In genomic region chr6:12314751-12315150, GRCh38 we compare ENCODE assay signal across 22 cellular contexts. TPM values are rescaled to one million over a fixed set of nuclear protein-coding genes. Genes with fewer than 3 reads are reported as not detected.
DNase-seq lines count a peak whose midpoint lies in the region; ATAC-seq, FAIRE-seq and TF ChIP-seq lines count a peak whose summit lies in the region.
"Had no signal": no experiment of that assay in that cellular context is flagged by ENCODE, and none has a peak within 500 bp of the region (broad histone marks: within the 10 kb centered on the region; RNA-seq: fewer than 3 reads in every experiment).

No MANE protein-coding gene starts in this region.

- H3K27me3 Mint-ChIP-seq in natural killer cell treated with Interleukin-12 subunit alpha and Interleukin-12 subunit beta and Interleukin-15 and Interleukin-18, amount 100 ng/mL, for 72 hours, result peaks cover 7 to 21% of the 10 kb centered on the region in 2 donors
- H3K27me3 Mint-ChIP-seq in endodermal cell (ENCODE audit: insufficient read depth), result peaks cover 7% of the 10 kb centered on the region

- 100% methylated on average over 2 of the region's 5 CpGs; no CpG with 5 or more reads in 1 of the 2 experiments for WGBS in IMR-90 (ENCODE audit: extremely low coverage in 2 of 2, insufficient read length in 1 of 2), 2 experiments
- WGBS in endodermal cell (ENCODE audit: insufficient coverage in 1 of 2, insufficient read length in 1 of 2), 2 experiments, result 69 to 85% methylated on average over 3 to 5 of the region's 5 CpGs
- 86 to 88% methylated on average over 5 of the region's 5 CpGs for WGBS in transverse colon (ENCODE audit: low coverage in 1 of 2), 2 donors
- 88 to 93% (median 90%) methylated on average over 5 of the region's 5 CpGs for WGBS in small intestine, 3 donors

- H3K4me3 ChIP-seq in IMR-90 (ENCODE audit: insufficient read depth, low read depth, low read length) (no peak overlapping the region), breast epithelium (no peak overlapping the region), keratinocyte (ENCODE audit: control insufficient read depth in 2 of 3, extremely low read depth in 1 of 3, insufficient read depth in 2 of 3, low read depth in 1 of 3, low read length in 3 of 3) (no peak overlapping the region), endodermal cell (ENCODE audit: low read length) (no peak overlapping the region), transverse colon (no peak overlapping the region), small intestine (ENCODE audit: low read depth in 1 of 2, low read length in 2 of 2) (no peak overlapping the region)
- H3K4me3 ChIP-seq: heart right ventricle, prostate gland had no signal

- TF ChIP-seq POLR2A in IMR-90 (IDR thresholded peaks at IDR 0.05; ENCODE audit: low read depth, low read length) (no peak), breast epithelium (IDR thresholded peaks at IDR 0.05) (no peak), transverse colon (IDR thresholded peaks at IDR 0.05) (no peak)

- H3K27me3 ChIP-seq in IMR-90 (ENCODE audit: control insufficient read depth, insufficient read depth, low read length), result no peaks in the 10 kb centered on the region
- no peaks in the 10 kb centered on the region for H3K27me3 ChIP-seq in breast epithelium
- H3K27me3 ChIP-seq in keratinocyte (ENCODE audit: control insufficient read depth, extremely low read depth, insufficient read depth, low read length), result no peaks in the 10 kb centered on the region
- H3K27me3 ChIP-seq in endodermal cell (ENCODE audit: control insufficient read depth, insufficient read depth, low read length, poor library complexity, severe bottlenecking), result no peaks in the 10 kb centered on the region
- H3K27me3 ChIP-seq in transverse colon, result no peaks in the 10 kb centered on the region
- no peaks in the 10 kb centered on the region for H3K27me3 ChIP-seq in small intestine (ENCODE audit: control insufficient read depth in 2 of 2, insufficient read depth in 2 of 2, low read length in 2 of 2)
- H3K27me3 ChIP-seq: neutrophil had no signal

- H2AFZ ChIP-seq in IMR-90 (replicated peaks; ENCODE audit: low read length, poor library complexity), result peak overlapping the region; percentile 74
- H2AFZ ChIP-seq in keratinocyte (ENCODE audit: control insufficient read depth, low read length), result no peak overlapping the region

- dilution Hi-C loops in IMR-90 (cut with HindIII; ENCODE audit: low sequenced_read_pairs, unreplicated experiment) (no loop called here), keratinocyte (cut with MboI; ENCODE audit: extremely low pct_ligation_motif_present, low sequenced_read_pairs) (no loop called here)

- H3K14ac ChIP-seq in IMR-90 (replicated peaks; ENCODE audit: low read depth, low read length), result no peak overlapping the region; the same call in 1 of the 2 replicates

- no peak overlapping the region for H3K18ac ChIP-seq in IMR-90 (ENCODE audit: low read depth, low read length)

- no peak for TF ChIP-seq RAD21 in IMR-90 (IDR thresholded peaks at IDR 0.05; ENCODE audit: low read length)

- peaks cover 4% of the 10 kb centered on the region; the same call in 1 of the 2 replicates for H3K9me1 ChIP-seq in IMR-90 (ENCODE audit: insufficient read depth, low read length)
- H3K9me1 ChIP-seq in keratinocyte (ENCODE audit: control insufficient read depth, extremely low read depth, insufficient read depth, low read length), result no peaks in the 10 kb centered on the region

- CTCF ChIA-PET in IMR-90 (lab: Yijun Ruan, JAX), result interaction anchor here (0.8 kb wide), 1 partner anchor 25 kb away, joined by 4 read pairs; no protein-coding TSS in a partner anchor

- in situ Hi-C loops in IMR-90 (cut with MboI; ENCODE audit: low sequenced_read_pairs) (no loop called here), transverse colon (cut with MboI; ENCODE audit: low pct_ligation_motif_present in 1 of 4, low pct_unique_long_range_greater_than_20kb in 1 of 4, low sequenced_read_pairs in 3 of 4) (loop anchor here in 1 of 4 donors (25.0 kb wide), 1 partner anchor 273 kb away; no protein-coding TSS in a partner anchor)

- H4K8ac ChIP-seq in IMR-90 (ENCODE audit: low read depth in 2 of 2, low read length in 2 of 2), result peak overlapping the region in 1 of 2 experiments; percentile 22; a peak in 1 of 4 replicates

- no peak overlapping the region for H3K27ac Mint-ChIP-seq in natural killer cell treated with Interleukin-12 subunit alpha and Interleukin-12 subunit beta and Interleukin-15 and Interleukin-18, amount 100 ng/mL, for 72 hours
- no peak overlapping the region for H3K27ac Mint-ChIP-seq in endodermal cell
- H3K27ac Mint-ChIP-seq: activated naive CD4-positive, alpha-beta T cell treated with anti-CD3 and anti-CD28 coated beads for 36 hours; CD4-positive, CD25-positive, alpha-beta regulatory T cell; T-helper 17 cell had no signal

- no peak overlapping the region for H3K23ac ChIP-seq in IMR-90 (ENCODE audit: low read depth, low read length)

- no peaks in the 10 kb centered on the region for H4K20me1 ChIP-seq in IMR-90 (ENCODE audit: insufficient read depth, low read length)
- no peaks in the 10 kb centered on the region for H4K20me1 ChIP-seq in keratinocyte (ENCODE audit: control insufficient read depth, extremely low read depth, insufficient read depth, low read length)

- no peak overlapping the region for H3K4me2 ChIP-seq in IMR-90 (ENCODE audit: low read depth, low read length)
- peak overlapping the region; percentile 96 for H3K4me2 ChIP-seq in keratinocyte (ENCODE audit: control insufficient read depth, extremely low read depth, insufficient read depth, low read depth, low read length)

- POLR2A ChIA-PET in IMR-90 (lab: Charles Lee; ENCODE audit: unreplicated experiment), result no interaction called here

- TF ChIP-seq CTCF in IMR-90 (conservative IDR thresholded peaks at IDR 0.05; ENCODE audit: low read depth, low read length) (no peak), breast epithelium (IDR thresholded peaks at IDR 0.05) (no peak), keratinocyte (optimal IDR thresholded peaks at IDR 0.05 in 1 of 3, IDR thresholded peaks at IDR 0.05 in 1 of 3, conservative IDR thresholded peaks at IDR 0.05 in 1 of 3; ENCODE audit: extremely low read depth in 1 of 3, insufficient read depth in 2 of 3, low read length in 3 of 3) (no peak), endodermal cell (conservative IDR thresholded peaks at IDR 0.05) (no peak), transverse colon (IDR thresholded peaks at IDR 0.05) (no peak)

- H3K9ac ChIP-seq in IMR-90 (ENCODE audit: low read depth, low read length) (no peak overlapping the region), keratinocyte (ENCODE audit: control insufficient read depth, extremely low read depth, insufficient read depth, low read length) (peak overlapping the region; percentile 81), endodermal cell (ENCODE audit: extremely low read depth, low read length, poor library complexity, severe bottlenecking) (no peak overlapping the region)

- H3K79me2 ChIP-seq in keratinocyte (ENCODE audit: control insufficient read depth, insufficient read depth, low read length), result no peaks in the 10 kb centered on the region

- no peak for ATAC-seq in IMR-90 (ENCODE audit: low read depth)
- ATAC-seq in natural killer cell treated with Interleukin-12 subunit alpha and Interleukin-12 subunit beta and Interleukin-15 and Interleukin-18, amount 100 ng/mL, for 72 hours, result no peak
- ATAC-seq: heart right ventricle, sciatic nerve, T-helper 17 cell had no signal

- H2BK5ac ChIP-seq in IMR-90 (ENCODE audit: low read depth, low read length, poor library complexity, severe bottlenecking), result no peak overlapping the region

- no peak overlapping the region for H3K4me3 Mint-ChIP-seq in natural killer cell treated with Interleukin-12 subunit alpha and Interleukin-12 subunit beta and Interleukin-15 and Interleukin-18, amount 100 ng/mL, for 72 hours
- H3K4me3 Mint-ChIP-seq in endodermal cell, result no peak overlapping the region
- H3K4me3 Mint-ChIP-seq: activated naive CD4-positive, alpha-beta T cell treated with anti-CD3 and anti-CD28 coated beads for 36 hours; CD4-positive, CD25-positive, alpha-beta regulatory T cell; T-helper 17 cell had no signal

- peak overlapping the region; percentile 71 for H2AK9ac ChIP-seq in IMR-90 (replicated peaks; ENCODE audit: low read depth, low read length, poor library complexity)

- TF ChIP-seq EP300 in transverse colon (IDR thresholded peaks at IDR 0.05; ENCODE audit: low read depth), result no peak

- H3K4me1 ChIP-seq in IMR-90 (ENCODE audit: control insufficient read depth, insufficient read depth, low read length) (no peaks in the 10 kb centered on the region; the same call in 1 of the 2 replicates), breast epithelium (no peaks in the 10 kb centered on the region), keratinocyte (ENCODE audit: control insufficient read depth, extremely low read depth, insufficient read depth, low read length) (peaks cover 29% of the 10 kb centered on the region), endodermal cell (ENCODE audit: control insufficient read depth, insufficient read depth, low read length) (no peaks in the 10 kb centered on the region), transverse colon (peaks cover 0 to 9% (median 4%) of the 10 kb centered on the region in 4 donors), small intestine (ENCODE audit: control insufficient read depth in 2 of 2, insufficient read depth in 1 of 2, low read depth in 1 of 2, low read length in 1 of 2) (no peaks in the 10 kb centered on the region)
- H3K4me1 ChIP-seq: heart right ventricle, prostate gland had no signal

- H2AK5ac ChIP-seq in IMR-90 (ENCODE audit: low read depth, low read length), result no peak overlapping the region

- H3K9me3 ChIP-seq in IMR-90 (ENCODE audit: control insufficient read depth, insufficient read depth, low read length), result peaks cover 4% of the 10 kb centered on the region; the same call in 1 of the 2 replicates
- no peaks in the 10 kb centered on the region for H3K9me3 ChIP-seq in breast epithelium
- H3K9me3 ChIP-seq in keratinocyte (ENCODE audit: control insufficient read depth, low read depth, low read length), result no peaks in the 10 kb centered on the region
- H3K9me3 ChIP-seq in endodermal cell (ENCODE audit: control insufficient read depth, low read length), result peaks cover 19% of the 10 kb centered on the region
- no peaks in the 10 kb centered on the region for H3K9me3 ChIP-seq in transverse colon
- H3K9me3 ChIP-seq in small intestine (ENCODE audit: control insufficient read depth, low read depth), result no peaks in the 10 kb centered on the region
- H3K9me3 ChIP-seq: neutrophil, prostate gland had no signal

- no TSS peak for BruUV-seq in IMR-90 (replicated peaks; lab: Mats Ljungman, UMichigan)

- intact Hi-C loops in IMR-90 (cut with micrococcal nuclease) (no loop called here), breast epithelium (cut with DNase I; ENCODE audit: low total_unique reads) (no loop called here), transverse colon (cut with DNase I; ENCODE audit: low total_unique reads) (no loop called here)

- DNase-seq in IMR-90 (no peak), breast epithelium (ENCODE audit: low spot score in 2 of 2) (no peak), keratinocyte (ENCODE audit: low read depth, low spot score) (no peak), endodermal cell (no peak), transverse colon (no peak), small intestine (no peak)
- DNase-seq in natural killer cell treated with Interleukin-12 subunit alpha and Interleukin-12 subunit beta and Interleukin-15 and Interleukin-18, amount 100 ng/mL, for 72 hours (ENCODE audit: low spot score), result no peak
- DNase-seq: activated CD4-positive, alpha-beta T cell treated with anti-CD3 and anti-CD28 coated beads, Interleukin-2, amount 50 U/mL, for 4 hours; activated naive CD4-positive, alpha-beta T cell treated with anti-CD3 and anti-CD28 coated beads for 36 hours; CD4-positive, CD25-positive, alpha-beta regulatory T cell; erythroblast; heart right ventricle; NCI-H1092; NCI-H1694 treated with DMSO at 0.1 percent for 48 hours; NCI-H2171 treated with DMSO at 0.1 percent for 48 hours; NCI-H510A; stimulated activated CD4-positive, alpha-beta T cell treated with anti-CD3 and anti-CD28 coated beads, Interleukin-4, amount 100 ng/mL, for 24 hours; T-helper 17 cell had no signal

- H2BK120ac ChIP-seq in IMR-90 (ENCODE audit: low read depth, low read length), result no peak overlapping the region

- no peak overlapping the region for H3K4ac ChIP-seq in IMR-90 (ENCODE audit: low read depth, low read length)

- H2BK20ac ChIP-seq in IMR-90 (ENCODE audit: low read depth, low read length), result no peak overlapping the region; the same call in 1 of the 2 replicates

- H3K4me1 Mint-ChIP-seq in natural killer cell treated with Interleukin-12 subunit alpha and Interleukin-12 subunit beta and Interleukin-15 and Interleukin-18, amount 100 ng/mL, for 72 hours (ENCODE audit: low read depth in 2 of 2), result no peaks in the 10 kb centered on the region
- H3K4me1 Mint-ChIP-seq in endodermal cell, result no peaks in the 10 kb centered on the region
- H3K4me1 Mint-ChIP-seq: CD4-positive, CD25-positive, alpha-beta regulatory T cell; T-helper 17 cell had no signal

- H3K9me3 Mint-ChIP-seq in natural killer cell treated with Interleukin-12 subunit alpha and Interleukin-12 subunit beta and Interleukin-15 and Interleukin-18, amount 100 ng/mL, for 72 hours, result peaks cover 2% of the 10 kb centered on the region
- peaks cover 20% of the 10 kb centered on the region for H3K9me3 Mint-ChIP-seq in endodermal cell

- H3K36me3 ChIP-seq in IMR-90 (ENCODE audit: control insufficient read depth, insufficient read depth, low read length), result no peaks in the 10 kb centered on the region
- H3K36me3 ChIP-seq in breast epithelium, result no peaks in the 10 kb centered on the region
- no peaks in the 10 kb centered on the region for H3K36me3 ChIP-seq in keratinocyte (ENCODE audit: control insufficient read depth in 2 of 2, extremely low read depth in 1 of 2, insufficient read depth in 2 of 2, low read length in 2 of 2)
- H3K36me3 ChIP-seq in endodermal cell (ENCODE audit: control insufficient read depth, insufficient read depth, low read length), result no peaks in the 10 kb centered on the region
- H3K36me3 ChIP-seq in transverse colon, result no peaks in the 10 kb centered on the region
- H3K36me3 ChIP-seq in small intestine (ENCODE audit: control insufficient read depth in 2 of 2, insufficient read depth in 2 of 2, low read length in 2 of 2), result no peaks in the 10 kb centered on the region
- H3K36me3 ChIP-seq: heart right ventricle, neutrophil, prostate gland had no signal

- 0 out of 3 replicates have a peak overlapping the region, but pooled peaks have one; percentile 4 for H2BK15ac ChIP-seq in IMR-90 (ENCODE audit: low read depth, low read length)

- FAIRE-seq in keratinocyte (lab: Jason Lieb, UNC) (no peak), small intestine (lab: Jason Lieb, UNC) (no peak)
- FAIRE-seq: colon had no signal

- H3K79me1 ChIP-seq in IMR-90 (ENCODE audit: low read depth in 1 of 2, low read length in 2 of 2), result no peaks in the 10 kb centered on the region

- no peak overlapping the region for H3K56ac ChIP-seq in IMR-90 (ENCODE audit: extremely low read depth, insufficient read depth, low read length)

- H4K91ac ChIP-seq in IMR-90 (ENCODE audit: insufficient read depth, low read depth, low read length), result no peak overlapping the region

- no peak overlapping the region for H3K27ac ChIP-seq in IMR-90 (ENCODE audit: insufficient read depth, low read length)
- peak overlapping the region; percentile 25 to 80 for H3K27ac ChIP-seq in breast epithelium
- peak overlapping the region; percentile 90 for H3K27ac ChIP-seq in keratinocyte (ENCODE audit: control insufficient read depth, insufficient read depth, low read length)
- no peak overlapping the region for H3K27ac ChIP-seq in endodermal cell (ENCODE audit: low read depth, low read length)
- H3K27ac ChIP-seq in transverse colon, result no peak overlapping the region
- H3K27ac ChIP-seq in small intestine (ENCODE audit: low read depth in 1 of 2, low read length in 1 of 2), result no peak overlapping the region
- H3K27ac ChIP-seq: heart right ventricle, neutrophil, prostate gland had no signal

- H4K5ac ChIP-seq in IMR-90 (ENCODE audit: low read depth, low read length), result no peak overlapping the region

- H3K36me3 Mint-ChIP-seq in natural killer cell treated with Interleukin-12 subunit alpha and Interleukin-12 subunit beta and Interleukin-15 and Interleukin-18, amount 100 ng/mL, for 72 hours, result peaks cover 5% of the 10 kb centered on the region
- H3K36me3 Mint-ChIP-seq in endodermal cell (ENCODE audit: low read depth), result no peaks in the 10 kb centered on the region
- H3K36me3 Mint-ChIP-seq: CD4-positive, CD25-positive, alpha-beta regulatory T cell had no signal

RNA-seq across cellular contexts. Expression of gene EDN1, which starts 24.6 kb away (rescaled TPM):
- total RNA-seq in IMR-90 (2012; rRNA removed), result 5.6 and 8.6 TPM in 2 replicates
- 8.5 and 9.0 TPM in 2 replicates for polyA plus RNA-seq in IMR-90 (2012; rRNA removed)
- 3.2 and 5.6 TPM in 2 replicates for polyA plus RNA-seq in IMR-90 (2012; cell fraction: cytosol; rRNA removed)
- 7.5 and 15.6 TPM in 2 replicates for polyA plus RNA-seq in IMR-90 (2012; cell fraction: nucleus; rRNA removed; ENCODE audit: low replicate concordance)
- 10 to 100 TPM; 11.5 to 51.7 (median 36.8) TPM for total RNA-seq in breast epithelium
- polyA plus RNA-seq in keratinocyte, result 17.2 to 19.7 TPM (median 18.0 TPM) in 3 replicates
- 13.7 TPM for polyA plus RNA-seq in keratinocyte (2011; ENCODE audit: low read depth)
- 8.8 and 14.9 TPM in 2 replicates for polyA plus RNA-seq in keratinocyte (2011; cell fraction: cytosol; rRNA removed)
- 41.0 and 50.4 TPM in 2 replicates for polyA plus RNA-seq in keratinocyte (2011; cell fraction: nucleus; rRNA removed)
- polyA plus RNA-seq in keratinocyte (2012; ENCODE audit: low replicate concordance), result 13.0 and 13.5 TPM in 2 replicates
- 6.3 to 7.3 TPM (median 7.1 TPM) in 3 replicates for polyA minus RNA-seq in keratinocyte
- 9.4 TPM for polyA minus RNA-seq in keratinocyte (2011; cell fraction: cytosol; rRNA and poly(A)+ RNA removed)
- polyA minus RNA-seq in keratinocyte (2011; cell fraction: nucleus; rRNA and poly(A)+ RNA removed), result 11.9 and 12.2 TPM in 2 replicates
- total RNA-seq in natural killer cell treated with Interleukin-12 subunit alpha and Interleukin-12 subunit beta and Interleukin-15 and Interleukin-18, amount 100 ng/mL, for 72 hours, result under 1 TPM in 1 of 2 donors, not detected in 1; 0.20 TPM
- total RNA-seq in endodermal cell, result under 1 TPM; 0.27 to 0.46 TPM
- polyA plus RNA-seq in endodermal cell (2013, experiment 1 of 2), result 3.5 TPM
- 4.5 TPM for polyA plus RNA-seq in endodermal cell (2013, experiment 2 of 2)
- 10 to 100 TPM in 2 of 4 donors, 1 to 10 TPM in 2; 3.6 to 23.2 (median 14.2) TPM for total RNA-seq in transverse colon
- 10 to 100 TPM in 1 of 3 donors, 1 to 10 TPM in 2; 7.3 to 10.1 (median 9.7) TPM for polyA plus RNA-seq in small intestine
- polyA plus RNA-seq: CD4-positive, CD25-positive, alpha-beta regulatory T cell had no signal

Comparison
In these comparisons a context has a peak if more than half of its experiments do, and no peak if none do; other contexts are left out.
1. H3K27ac ChIP-seq: peak in breast epithelium (2 of 2) and keratinocyte (single experiment); none in IMR-90 (single experiment), endodermal cell (single experiment), transverse colon (0 of 4) and small intestine (0 of 2).